11 cellular contexts compared by ENCODE assay signal in genomic region chr9:23590601-23591000, GRCh38.
DNase-seq lines count a peak whose midpoint lies in the region; ATAC-seq and TF ChIP-seq lines count a peak whose summit lies in the region.
"Had no signal": no experiment of that assay in that cellular context is flagged by ENCODE, and none has a peak within 500 bp of the region (broad histone marks: within the 10 kb centered on the region; RNA-seq: fewer than 3 reads in every experiment).

No MANE protein-coding gene starts in this region.

- no peaks in the 10 kb centered on the region for H3K36me3 ChIP-seq in mesendoderm (ENCODE audit: control insufficient read depth, insufficient read depth, low read length)

- H2BK5ac ChIP-seq in mesendoderm (ENCODE audit: low read length): no peak overlapping the region

- ATAC-seq in GM21529 (IDR thresholded peaks at IDR 0.05; ENCODE audit: unreplicated experiment): no peak
- no peak for ATAC-seq in GM21737 (IDR thresholded peaks at IDR 0.05; ENCODE audit: unreplicated experiment)
- ATAC-seq: body of pancreas had no signal

- no peak for TF ChIP-seq CTCF in AG10803 (conservative IDR thresholded peaks at IDR 0.05; ENCODE audit: low read length)
- no peak for TF ChIP-seq CTCF in LNCaP clone FGC (IDR thresholded peaks at IDR 0.05; ENCODE audit: control insufficient read depth, extremely low read depth, insufficient read depth)
- no peak for TF ChIP-seq CTCF in MCF 10A (IDR thresholded peaks at IDR 0.05; ENCODE audit: unreplicated experiment)

- no peaks in the 10 kb centered on the region for H3K27me3 Mint-ChIP-seq in MCF 10A (ENCODE audit: insufficient read depth, unreplicated experiment)

- no peaks in the 10 kb centered on the region for H3K79me2 ChIP-seq in mesendoderm (ENCODE audit: control insufficient read depth, insufficient read depth, low read length)

- H2AK5ac ChIP-seq in mesendoderm (ENCODE audit: low read length): no peak overlapping the region

- no peak overlapping the region for H3K27ac ChIP-seq in mesendoderm (ENCODE audit: low read depth, low read length)
- H3K27ac ChIP-seq: body of pancreas had no signal

- H3K4me1 ChIP-seq in mesendoderm (ENCODE audit: control insufficient read depth, low read depth, low read length): no peaks in the 10 kb centered on the region
- H3K4me1 ChIP-seq: body of pancreas had no signal

- DNase-seq in AG10803 (ENCODE audit: low read depth) (peak; percentile 1), LNCaP clone FGC (ENCODE audit: low read depth) (no peak), MCF 10A (ENCODE audit: unreplicated experiment) (peak; percentile 30), mesendoderm (peak; percentile 23), DMS114 treated with DMSO at 0.1 percent for 48 hours (lab: John Stamatoyannopoulos, UW; ENCODE audit: unreplicated experiment) (no peak), ecto neural progenitor cell (ENCODE audit: low spot score) (no peak)
- DNase-seq: body of pancreas, SHP77, substantia nigra had no signal

- H3K4me1 Mint-ChIP-seq in MCF 10A (ENCODE audit: insufficient read depth, unreplicated experiment): peaks cover 16% of the 10 kb centered on the region

- no peak overlapping the region for H4K5ac ChIP-seq in mesendoderm (ENCODE audit: low read length)

- no peak overlapping the region for H3K9ac ChIP-seq in mesendoderm (ENCODE audit: low read length)

- no peaks in the 10 kb centered on the region for H3K9me3 Mint-ChIP-seq in MCF 10A (ENCODE audit: unreplicated experiment)

- H3K56ac ChIP-seq in mesendoderm (ENCODE audit: low read length): no peak overlapping the region

- no peak overlapping the region for H3K4me2 ChIP-seq in mesendoderm (ENCODE audit: low read length)

- no peak overlapping the region for H3K4ac ChIP-seq in mesendoderm (ENCODE audit: low read depth, low read length)

- CTCF ChIA-PET in MCF 10A (lab: Yijun Ruan, JAX): no interaction called here

- H3K18ac ChIP-seq in mesendoderm (ENCODE audit: low read length): no peak overlapping the region

- H3K23ac ChIP-seq in mesendoderm (ENCODE audit: low read length): no peak overlapping the region

- no peak overlapping the region for H3K27ac Mint-ChIP-seq in MCF 10A (ENCODE audit: low read depth, unreplicated experiment)

- POLR2A ChIA-PET in MCF 10A (lab: Yijun Ruan, JAX): no interaction called here

- no CpG with 5 or more reads among the region's 2 CpGs for WGBS in mesendoderm (ENCODE audit: extremely low coverage, insufficient coverage, low lambda C conversion rate)

- intact Hi-C loops in MCF 10A (cut with micrococcal nuclease): no loop called here

- no peaks in the 10 kb centered on the region for H3K36me3 Mint-ChIP-seq in MCF 10A (ENCODE audit: insufficient read depth, unreplicated experiment)

- no peak overlapping the region for H2BK15ac ChIP-seq in mesendoderm (replicated peaks; ENCODE audit: low read depth)

- H3K27me3 ChIP-seq in mesendoderm (ENCODE audit: insufficient read depth, low read length, poor library complexity): no peaks in the 10 kb centered on the region
- H3K27me3 ChIP-seq: body of pancreas had no signal

- H3K4me3 ChIP-seq in AG10803 (ENCODE audit: low read length) (no peak overlapping the region; the same call in 1 of the 2 replicates), LNCaP clone FGC (ENCODE audit: low read depth, low read length) (peak overlapping the region; percentile 18; the same call in 1 of the 2 replicates), mesendoderm (ENCODE audit: low read length) (no peak overlapping the region)
- H3K4me3 ChIP-seq: body of pancreas had no signal

- H3K79me1 ChIP-seq in mesendoderm (ENCODE audit: low read length): no peaks in the 10 kb centered on the region

- H2BK120ac ChIP-seq in mesendoderm (ENCODE audit: low read depth, low read length): no peak overlapping the region

- no peak overlapping the region for H3K4me3 Mint-ChIP-seq in MCF 10A (ENCODE audit: unreplicated experiment)

- no TSS peak for BruUV-seq in MCF 10A (replicated peaks; lab: Mats Ljungman, UMichigan)

- H4K8ac ChIP-seq in mesendoderm (ENCODE audit: low read depth, low read length): no peak overlapping the region

Comparison
In these comparisons a context has a peak if more than half of its experiments do, and no peak if none do; other contexts are left out.
1. DNase-seq: peak in AG10803 (single experiment), MCF 10A (single experiment) and mesendoderm (single experiment); none in LNCaP clone FGC (single experiment), DMS114 treated with DMSO at 0.1 percent for 48 hours (single experiment) and ecto neural progenitor cell (single experiment).